ENCODE assay signal across 17 cellular contexts in genomic region chr11:36109850-36110606, GRCh38.
DNase-seq lines count a peak whose midpoint lies in the region; ATAC-seq and TF ChIP-seq lines count a peak whose summit lies in the region.
"Had no signal": no experiment of that assay in that cellular context is flagged by ENCODE, and none has a peak within 500 bp of the region (broad histone marks: within the 10 kb centered on the region; RNA-seq: fewer than 3 reads in every experiment).

No MANE protein-coding gene starts in this region.

- WGBS in smooth muscle cell (ENCODE audit: low lambda C conversion rate): 45% methylated on average over 6 of the region's 6 CpGs

- peaks cover 43% of the 10 kb centered on the region for H3K9me3 ChIP-seq in NT2/D1 (ENCODE audit: insufficient read depth, low read length)
- peaks cover 2% of the 10 kb centered on the region for H3K9me3 ChIP-seq in smooth muscle cell (replicated peaks; ENCODE audit: low read depth)
- H3K9me3 ChIP-seq in Peyer's patch: peaks cover 0 to 4% (median 0%) of the 10 kb centered on the region in 4 donors
- H3K9me3 ChIP-seq: testis had no signal

- DNase-seq in DMS79 treated with DMSO at 0.1 percent for 48 hours (lab: John Stamatoyannopoulos, UW): peak; percentile 63
- no peak for DNase-seq in DMS79 (lab: John Stamatoyannopoulos, UW)
- DNase-seq in NT2/D1 (ENCODE audit: low read depth, low spot score): peak; percentile 81
- peak; percentile 38 for DNase-seq in fibroblast of pulmonary artery (ENCODE audit: low read depth)
- no peak for DNase-seq in smooth muscle cell (lab: John Stamatoyannopoulos, UW; ENCODE audit: unreplicated experiment)
- DNase-seq in Peyer's patch: no peak
- DNase-seq: activated CD4-positive, alpha-beta T cell treated with anti-CD3 and anti-CD28 coated beads, Interleukin-2, amount 10 ng/mL, durations not matched to agents 24 days and 14 days; amniotic stem cell; DMS53; head of caudate nucleus; SJCRH30; stimulated activated CD4-positive, alpha-beta T cell treated with anti-CD3 and anti-CD28 coated beads, Interleukin-15, amount 100 ng/mL, for 24 hours; testis had no signal

- no peaks in the 10 kb centered on the region for H4K20me1 ChIP-seq in smooth muscle cell (ENCODE audit: low read depth)

- no peaks in the 10 kb centered on the region for H3K79me2 ChIP-seq in smooth muscle cell (ENCODE audit: low read depth)

- H3K36me3 ChIP-seq in NT2/D1 (ENCODE audit: insufficient read depth, insufficient read length, low read length) (peaks cover 16% of the 10 kb centered on the region), smooth muscle cell (ENCODE audit: low read depth) (no peaks in the 10 kb centered on the region), Peyer's patch (no peaks in the 10 kb centered on the region)

- H3K4me3 ChIP-seq in NT2/D1 (ENCODE audit: insufficient read length, low read depth) (no peak overlapping the region), fibroblast of pulmonary artery (replicated peaks; ENCODE audit: low read depth, low read length) (no peak overlapping the region), smooth muscle cell (no peak overlapping the region), Peyer's patch (no peak overlapping the region)
- H3K4me3 ChIP-seq: SJCRH30, testis had no signal

- peak overlapping the region; percentile 52 for H3K9ac ChIP-seq in NT2/D1 (ENCODE audit: insufficient read length, low read depth)
- no peak overlapping the region for H3K9ac ChIP-seq in smooth muscle cell (ENCODE audit: low read depth)

- H2AFZ ChIP-seq in smooth muscle cell (ENCODE audit: low read depth): no peak overlapping the region

- H3K4me1 ChIP-seq in NT2/D1 (ENCODE audit: insufficient read depth, insufficient read length): peaks cover 19% of the 10 kb centered on the region
- H3K4me1 ChIP-seq in smooth muscle cell (ENCODE audit: low read depth): peaks cover 36% of the 10 kb centered on the region
- H3K4me1 ChIP-seq in Peyer's patch: no peaks in the 10 kb centered on the region

- no peaks in the 10 kb centered on the region for H3F3A ChIP-seq in smooth muscle cell (ENCODE audit: low read depth)

- no peak overlapping the region for H3K27ac ChIP-seq in smooth muscle cell (ENCODE audit: low read depth)
- no peak overlapping the region for H3K27ac ChIP-seq in Peyer's patch
- H3K27ac ChIP-seq: 22Rv1, C4-2B, SJCRH30, testis had no signal

- H3K27me3 ChIP-seq in NT2/D1 (ENCODE audit: insufficient read depth, insufficient read length) (no peaks in the 10 kb centered on the region), smooth muscle cell (ENCODE audit: low read depth) (no peaks in the 10 kb centered on the region), Peyer's patch (no peaks in the 10 kb centered on the region)
- H3K27me3 ChIP-seq: SJCRH30, testis had no signal

- peak overlapping the region; percentile 37 for H3K4me2 ChIP-seq in smooth muscle cell

- TF ChIP-seq POLR2A in Peyer's patch (IDR thresholded peaks at IDR 0.05): no peak

- ATAC-seq in HG03378 (IDR thresholded peaks at IDR 0.05; ENCODE audit: unreplicated experiment) (no peak), GM18873 (IDR thresholded peaks at IDR 0.05; ENCODE audit: low FRiP score, unreplicated experiment) (no peak)

- TF ChIP-seq CTCF in fibroblast of pulmonary artery (IDR thresholded peaks at IDR 0.05; ENCODE audit: low read length, missing control alignments): no peak
- no peak for TF ChIP-seq CTCF in smooth muscle cell (IDR thresholded peaks at IDR 0.05; ENCODE audit: borderline replicate concordance, insufficient read depth, poor library complexity, severe bottlenecking)
- TF ChIP-seq CTCF in Peyer's patch (IDR thresholded peaks at IDR 0.05): no peak

Comparison
In these comparisons a context has a peak if more than half of its experiments do, and no peak if none do; other contexts are left out.
1. DNase-seq: peak in DMS79 treated with DMSO at 0.1 percent for 48 hours (single experiment), NT2/D1 (single experiment) and fibroblast of pulmonary artery (single experiment); none in DMS79 (single experiment), smooth muscle cell (single experiment) and Peyer's patch (0 of 3).